Comparison of ENCODE assay signal across 16 cellular contexts in genomic region chr1:61097326-61097725, GRCh38. TPM values are rescaled to one million over a fixed set of nuclear protein-coding genes. Genes with fewer than 3 reads are reported as not detected.
DNase-seq lines count a peak whose midpoint lies in the region; ATAC-seq and TF ChIP-seq lines count a peak whose summit lies in the region.
"Had no signal": no experiment of that assay in that cellular context is flagged by ENCODE, and none has a peak within 500 bp of the region (broad histone marks: within the 10 kb centered on the region; RNA-seq: fewer than 3 reads in every experiment).

No MANE protein-coding gene starts in this region.

- no peaks in the 10 kb centered on the region for H4K20me1 ChIP-seq in H9 (ENCODE audit: control insufficient read depth, insufficient read depth, insufficient read length)

- H3K9me3 Mint-ChIP-seq in H9 (no peaks in the 10 kb centered on the region), osteocyte (ENCODE audit: unreplicated experiment) (no peaks in the 10 kb centered on the region)
- H3K9me3 Mint-ChIP-seq: activated CD4-positive, alpha-beta T cell treated with anti-CD3 and anti-CD28 coated beads, Interleukin-2, amount 10 ng/mL, durations not matched to agents 24 days and 14 days; memory B cell; T-helper 1 cell treated with Interleukin-12 subunit alpha and Interleukin-12 subunit beta and Interleukin-4 antibody, amounts not matched to agents 30 μg/mL and 1 μg/mL, for 36 hours had no signal

- H3K4me1 ChIP-seq in foreskin keratinocyte (peaks cover 19% of the 10 kb centered on the region), H9 (ENCODE audit: insufficient read depth, low read length) (no peaks in the 10 kb centered on the region)

- no peak overlapping the region for H2BK20ac ChIP-seq in H9 (ENCODE audit: low read depth, low read length, poor library complexity, severe bottlenecking)

- WGBS in H9 (ENCODE audit: extremely low coverage, insufficient read length, low lambda C conversion rate): no CpG with 5 or more reads among the region's 1 CpG

- H2AFZ ChIP-seq in H9 (ENCODE audit: low read length): no peak overlapping the region

- no peak overlapping the region for H2BK5ac ChIP-seq in H9 (ENCODE audit: insufficient read length, low read length)

- TF ChIP-seq CTCF in foreskin keratinocyte (conservative IDR thresholded peaks at IDR 0.05) (no peak), H9 (conservative IDR thresholded peaks at IDR 0.05) (no peak), osteocyte (IDR thresholded peaks at IDR 0.05) (no peak)

- H3K27ac ChIP-seq in foreskin keratinocyte: no peak overlapping the region
- H3K27ac ChIP-seq in H9 (ENCODE audit: insufficient read length, low read depth, low read length): no peak overlapping the region
- H3K27ac ChIP-seq: transverse colon had no signal

- no peak overlapping the region for H2BK120ac ChIP-seq in H9 (ENCODE audit: low read depth, low read length, poor library complexity, severe bottlenecking)

- no peaks in the 10 kb centered on the region for H3K27me3 ChIP-seq in foreskin keratinocyte
- H3K27me3 ChIP-seq in H9 (ENCODE audit: insufficient read depth, low read length): no peaks in the 10 kb centered on the region
- H3K27me3 ChIP-seq: transverse colon had no signal

- no peaks in the 10 kb centered on the region for H3K9me3 ChIP-seq in H9 (ENCODE audit: control insufficient read depth, low read depth, low read length)
- H3K9me3 ChIP-seq: transverse colon had no signal

- no peak overlapping the region for H3K27ac Mint-ChIP-seq in H9
- H3K27ac Mint-ChIP-seq in osteocyte (ENCODE audit: unreplicated experiment): no peak overlapping the region
- H3K27ac Mint-ChIP-seq: activated CD4-positive, alpha-beta T cell treated with anti-CD3 and anti-CD28 coated beads, Interleukin-2, amount 10 ng/mL, durations not matched to agents 24 days and 14 days; memory B cell; T-helper 1 cell treated with Interleukin-12 subunit alpha and Interleukin-12 subunit beta and Interleukin-4 antibody, amounts not matched to agents 30 μg/mL and 1 μg/mL, for 36 hours had no signal

- no peaks in the 10 kb centered on the region for H3K79me2 ChIP-seq in H9 (ENCODE audit: insufficient read depth, low read length)

- no peak overlapping the region for H2BK15ac ChIP-seq in H9 (ENCODE audit: low read depth, low read length)

- no peaks in the 10 kb centered on the region for H3K79me1 ChIP-seq in H9 (ENCODE audit: insufficient read depth, low read depth, low read length, poor library complexity, severe bottlenecking)

- no peak for DNase-seq in left cardiac atrium
- DNase-seq in Right ventricle myocardium superior: no peak
- DNase-seq in astrocyte of the hippocampus (ENCODE audit: low read depth, low spot score): peak; percentile 57
- DNase-seq in foreskin keratinocyte: peak in 1 of 2 donors; percentile 77
- DNase-seq in activated CD8-positive, alpha-beta memory T cell treated with anti-CD3 and anti-CD28 coated beads, Interleukin-2, amount 50 U/mL, for 4 hours: no peak
- no peak for DNase-seq in H9
- DNase-seq in osteocyte (ENCODE audit: extremely low spot score, unreplicated experiment): no peak
- DNase-seq: activated CD4-positive, alpha-beta T cell treated with anti-CD3 and anti-CD28 coated beads, Interleukin-2, amount 10 ng/mL, durations not matched to agents 24 days and 14 days; aorta; DMS79 treated with DMSO at 0.1 percent for 48 hours; hypothalamus; occipital lobe; transverse colon had no signal

- H3K36me3 Mint-ChIP-seq in H9 (ENCODE audit: insufficient read depth in 1 of 3, low read depth in 3 of 3) (no peaks in the 10 kb centered on the region), osteocyte (ENCODE audit: unreplicated experiment) (peaks cover 6% of the 10 kb centered on the region)
- H3K36me3 Mint-ChIP-seq: memory B cell had no signal

- H3K4me2 ChIP-seq in H9 (ENCODE audit: insufficient read depth, insufficient read length, low read length): no peak overlapping the region

- intact Hi-C loops in left cardiac atrium (cut with DNase I) (no loop called here), Right ventricle myocardium superior (cut with DNase I) (no loop called here)

- H4K91ac ChIP-seq in H9 (ENCODE audit: insufficient read length, low read depth, low read length): no peak overlapping the region

- no peak overlapping the region for H3K56ac ChIP-seq in H9 (ENCODE audit: insufficient read length, low read depth, low read length)

- H4K8ac ChIP-seq in H9 (replicated peaks; ENCODE audit: insufficient read length, low read depth, low read length): no peak overlapping the region

- no peak overlapping the region for H3K4ac ChIP-seq in H9 (ENCODE audit: low read depth, low read length)

- H3K14ac ChIP-seq in H9 (ENCODE audit: insufficient read depth, low read length): no peak overlapping the region

- no peaks in the 10 kb centered on the region for H3K23me2 ChIP-seq in H9 (ENCODE audit: insufficient read length, low read depth, low read length, poor library complexity, severe bottlenecking)

- no peak overlapping the region for H3K18ac ChIP-seq in H9 (ENCODE audit: insufficient read length, low read depth, low read length)

- no peak overlapping the region for H3T11ph ChIP-seq in H9 (ENCODE audit: low read length)

- H3K23ac ChIP-seq in H9 (ENCODE audit: insufficient read length, low read depth, low read length): no peak overlapping the region

- H3K4me3 Mint-ChIP-seq in H9: no peak overlapping the region
- no peak overlapping the region for H3K4me3 Mint-ChIP-seq in osteocyte (ENCODE audit: unreplicated experiment)
- H3K4me3 Mint-ChIP-seq: activated CD4-positive, alpha-beta T cell treated with anti-CD3 and anti-CD28 coated beads, Interleukin-2, amount 10 ng/mL, durations not matched to agents 24 days and 14 days; memory B cell; T-helper 1 cell treated with Interleukin-12 subunit alpha and Interleukin-12 subunit beta and Interleukin-4 antibody, amounts not matched to agents 30 μg/mL and 1 μg/mL, for 36 hours had no signal

- H3K9ac ChIP-seq in H9 (ENCODE audit: extremely low read depth, insufficient read length, low read length): no peak overlapping the region

- H3K4me1 Mint-ChIP-seq in H9 (no peaks in the 10 kb centered on the region), osteocyte (ENCODE audit: unreplicated experiment) (peaks cover 16% of the 10 kb centered on the region)
- H3K4me1 Mint-ChIP-seq: activated CD4-positive, alpha-beta T cell treated with anti-CD3 and anti-CD28 coated beads, Interleukin-2, amount 10 ng/mL, durations not matched to agents 24 days and 14 days; memory B cell had no signal

- ATAC-seq in left cardiac atrium (peak; percentile 44 to 82), Right ventricle myocardium superior (ENCODE audit: poor library complexity) (no peak), foreskin keratinocyte (peak; percentile 95)
- ATAC-seq in activated CD4-positive, CD25-positive, alpha-beta regulatory T cell treated with anti-CD3 and anti-CD28 coated beads, Interleukin-2, amount 50 U/mL, for 24 hours: no peak

- no peak overlapping the region for H2BK12ac ChIP-seq in H9 (ENCODE audit: insufficient read length, low read depth, low read length)

- H2AK5ac ChIP-seq in H9 (ENCODE audit: insufficient read length, low read length): no peak overlapping the region

- no peak overlapping the region for H4K5ac ChIP-seq in H9 (ENCODE audit: insufficient read length, low read depth, low read length)

- H3K27me3 Mint-ChIP-seq in H9 (ENCODE audit: low read depth): no peaks in the 10 kb centered on the region
- no peaks in the 10 kb centered on the region for H3K27me3 Mint-ChIP-seq in osteocyte (ENCODE audit: unreplicated experiment)

RNA-seq across cellular contexts. Expression of gene NFIA, which starts 15.0 kb away (rescaled TPM):
- 10 to 100 TPM; 94.1 to 97.8 TPM for total RNA-seq in left cardiac atrium
- total RNA-seq in Right ventricle myocardium superior: 89.5 TPM
- total RNA-seq in foreskin keratinocyte: 15.1 and 16.8 TPM in 2 replicates
- 3.2 and 4.0 TPM in 2 replicates for polyA plus RNA-seq in foreskin keratinocyte
- total RNA-seq in H9 (2021): 0.35 and 0.70 TPM in 2 replicates
- total RNA-seq in osteocyte: 43.3 and 46.7 TPM in 2 replicates

Comparison
In these comparisons a context has a peak if more than half of its experiments do, and no peak if none do; other contexts are left out.
1. ATAC-seq: peak in left cardiac atrium (2 of 2) and foreskin keratinocyte (single experiment); none in Right ventricle myocardium superior (single experiment) and activated CD4-positive, CD25-positive, alpha-beta regulatory T cell treated with anti-CD3 and anti-CD28 coated beads, Interleukin-2, amount 50 U/mL, for 24 hours (0 of 2).